Comparison of ENCODE assay signal across 22 cellular contexts in genomic region chr3:47606171-47606570, GRCh38. TPM values are rescaled to one million over a fixed set of nuclear protein-coding genes. Genes with fewer than 3 reads are reported as not detected.
"Had no signal": no experiment of that assay in that cellular context is flagged by ENCODE, and none has a peak within 500 bp of the region (broad histone marks: within the 10 kb centered on the region; RNA-seq: fewer than 3 reads in every experiment).

No MANE protein-coding gene starts in this region.

- FAIRE-seq: small intestine had no signal

- H3K27ac ChIP-seq: coronary artery, epithelial cell of prostate, gastroesophageal sphincter, parathyroid adenoma had no signal

- H3K4me1 ChIP-seq: parathyroid adenoma had no signal

- H2AFZ ChIP-seq: parathyroid adenoma had no signal

- H3K9me3 ChIP-seq: gastroesophageal sphincter had no signal

- H3K9ac ChIP-seq: parathyroid adenoma had no signal

- ATAC-seq: activated T-helper 17 cell treated with anti-CD3 and anti-CD28 coated beads, Interleukin-2, amount 50 U/mL, for 72 hours; gastroesophageal sphincter; left cardiac atrium; natural killer cell treated with Interleukin-12 subunit alpha and Interleukin-12 subunit beta and Interleukin-15 and Interleukin-18, amount 100 ng/mL, for 72 hours; sciatic nerve; stimulated activated memory B cell treated with anti-CD40 and anti-IgM and Interleukin-4, amounts not matched to agents 10 μg/mL and 1 μg/mL and 100 μg/mL, for 72 hours; WTC11 had no signal

- H3K4me3 ChIP-seq: coronary artery, gastroesophageal sphincter had no signal

- H3K27me3 ChIP-seq: gastroesophageal sphincter had no signal

- DNase-seq: activated CD4-positive, alpha-beta T cell treated with anti-CD3 and anti-CD28 coated beads, Interleukin-2, amount 50 U/mL, for 4 hours; activated CD8-positive, alpha-beta memory T cell treated with anti-CD3 and anti-CD28 coated beads for 24 hours; activated CD8-positive, alpha-beta memory T cell treated with anti-CD3 and anti-CD28 coated beads, Interleukin-2, amount 50 U/mL, for 4 hours; activated naive CD4-positive, alpha-beta T cell; activated T-cell treated with anti-CD3 and anti-CD28 coated beads, Interleukin-2, amount 50 U/mL, for 24 hours; aorta; central memory CD4-positive, alpha-beta T cell; islet precursor cell; left cardiac atrium; small intestine; stimulated activated CD4-positive, alpha-beta T cell treated with anti-CD3 and anti-CD28 coated beads, Interleukin-15, amount 100 ng/mL, for 24 hours; T1000 had no signal

RNA-seq across cellular contexts. Expression of gene CSPG5, which starts 27.5 kb away (rescaled TPM):
- total RNA-seq: ureter had no signal
